In the genomic region with DNA sequence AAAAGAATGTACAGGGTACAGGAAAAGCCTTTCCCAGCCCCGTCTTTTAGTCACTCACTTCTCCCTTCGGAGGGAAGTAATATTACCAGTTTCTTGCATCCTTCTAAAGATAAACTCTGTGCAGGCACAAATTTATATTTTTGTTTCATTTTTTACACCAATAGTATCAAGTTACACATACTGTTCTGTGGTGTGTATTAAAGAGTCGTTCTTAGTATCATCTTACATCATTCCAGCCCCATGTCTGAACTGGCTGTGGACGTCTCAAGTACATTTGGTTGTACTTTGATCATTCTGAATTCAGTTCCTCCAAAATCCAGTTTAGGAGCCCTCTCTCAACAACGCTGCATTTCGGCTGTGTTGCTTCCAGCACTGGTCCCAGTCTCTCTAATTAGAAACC, we compare ENCODE assay signal across 20 cellular contexts.
DNase-seq lines count a peak whose midpoint lies in the region; ATAC-seq, FAIRE-seq and TF ChIP-seq lines count a peak whose summit lies in the region.
"Had no signal": no experiment of that assay in that cellular context is flagged by ENCODE, and none has a peak within 500 bp of the region (broad histone marks: within the 10 kb centered on the region; RNA-seq: fewer than 3 reads in every experiment).

No MANE protein-coding gene starts in this region.

- ATAC-seq in HG03280 (IDR thresholded peaks at IDR 0.05; ENCODE audit: unreplicated experiment) = no peak
- no peak for ATAC-seq in GM21528 (IDR thresholded peaks at IDR 0.05; ENCODE audit: low FRiP score, unreplicated experiment)
- ATAC-seq: activated naive CD8-positive, alpha-beta T cell treated with anti-CD3 and anti-CD28 coated beads, Interleukin-2, amount 50 U/mL, for 24 hours; left cardiac atrium had no signal

- FAIRE-seq in bronchial epithelial cell (lab: Jason Lieb, UNC) = no peak
- FAIRE-seq: H54 had no signal

- no peaks in the 10 kb centered on the region for H3K27me3 ChIP-seq in bronchial epithelial cell (ENCODE audit: control insufficient read depth, insufficient read depth, low read length)
- H3K27me3 ChIP-seq: colonic mucosa, ovary, thyroid gland had no signal

- TF ChIP-seq CTCF in bronchial epithelial cell (IDR thresholded peaks at IDR 0.05; ENCODE audit: insufficient read depth, low read length, severe bottlenecking) = no peak

- H3K36me3 ChIP-seq in bronchial epithelial cell (ENCODE audit: control insufficient read depth, insufficient read depth, low read length) = no peaks in the 10 kb centered on the region
- H3K36me3 ChIP-seq: colonic mucosa, ovary, WERI-Rb-1 had no signal

- no peak overlapping the region for H3K4me3 ChIP-seq in bronchial epithelial cell (ENCODE audit: low read depth, low read length)
- H3K4me3 ChIP-seq: colonic mucosa, ovary, skin epidermis, thyroid gland had no signal

- in situ Hi-C loops in ACHN (cut with HindIII; ENCODE audit: low pct_ligation_motif_present, low pct_unique_long_range_greater_than_20kb, low sequenced_read_pairs) = no loop called here

- DNase-seq in EL (peak; percentile 19), LHCN-M2 (ENCODE audit: low read depth) (peak; percentile 58), bronchial epithelial cell (ENCODE audit: low read depth) (peak; percentile 23), left kidney (ENCODE audit: low read depth, low spot score) (peak; percentile 15), ACHN (no peak)
- DNase-seq in effector CD4-positive, alpha-beta T cell = no peak
- DNase-seq: activated CD8-positive, alpha-beta memory T cell treated with anti-CD3 and anti-CD28 coated beads for 24 hours; activated naive CD8-positive, alpha-beta T cell treated with anti-CD3 and anti-CD28 coated beads, Interleukin-2, amount 50 U/mL, for 24 hours; colonic mucosa; left cardiac atrium; MV-4-11; NCI-H2029 treated with DMSO at 0.1 percent for 48 hours; NCI-H748 treated with DMSO at 0.1 percent for 48 hours; ovary; thyroid gland; WERI-Rb-1 had no signal

Comparison
In these comparisons a context has a peak if more than half of its experiments do, and no peak if none do; other contexts are left out.
1. DNase-seq: peak in EL (single experiment), LHCN-M2 (single experiment), bronchial epithelial cell (single experiment) and left kidney (single experiment); none in effector CD4-positive, alpha-beta T cell (single experiment) and ACHN (single experiment).